Comparison of ENCODE assay signal across 8 cellular contexts in genomic region chr12:25250744-25251730, GRCh38. TPM values are rescaled to one million over a fixed set of nuclear protein-coding genes. Genes with fewer than 3 reads are reported as not detected.
DNase-seq lines count a peak whose midpoint lies in the region; ATAC-seq and TF ChIP-seq lines count a peak whose summit lies in the region.

KRAS (minus strand) TSS chr12:25250929.

- H4K20me1 ChIP-seq in PC-9 (ENCODE audit: insufficient read depth): 0 out of 2 replicates have a peak, but pooled peaks cover 4% of the 10 kb centered on the region

- H3K9me3 ChIP-seq in PC-9 (ENCODE audit: insufficient read depth, low read depth) (no peaks in the 10 kb centered on the region), mucosa of rectum (ENCODE audit: control insufficient read depth in 2 of 2, low read length in 2 of 2) (no peaks in the 10 kb centered on the region)

- H3K36me3 ChIP-seq in PC-9 (ENCODE audit: low read depth): no peaks in the 10 kb centered on the region
- no peaks in the 10 kb centered on the region for H3K36me3 ChIP-seq in mucosa of rectum (ENCODE audit: control insufficient read depth in 2 of 2, insufficient read depth in 2 of 2, low read length in 2 of 2)

- peak within 1 kb of the TSS; percentile 75 to 93 for H3K9ac ChIP-seq in mucosa of rectum (ENCODE audit: low read depth in 1 of 2, low read length in 2 of 2)

- H3K9me2 ChIP-seq in PC-9 (ENCODE audit: insufficient read depth): no peaks in the 10 kb centered on the region

- H3F3A ChIP-seq in PC-9 (ENCODE audit: insufficient read depth, low read depth): peaks cover 9% of the 10 kb centered on the region; the same call in 1 of the 2 replicates

- peak; percentile 54 for TF ChIP-seq POLR2A in erythroblast (IDR thresholded peaks at IDR 0.05; ENCODE audit: low read length)

- peaks cover 42% of the 10 kb centered on the region for H3K79me2 ChIP-seq in PC-9 (ENCODE audit: low read depth)

- intact Hi-C loops in PC-9 (cut with micrococcal nuclease; ENCODE audit: unreplicated experiment): loop anchor here (2.0 to 10.0 kb wide), 3 partner anchors 56 to 1441 kb away; partner anchors contain the start of genes DNAI7 and ETFRF1

- peak within 1 kb of the TSS; percentile 82 for H3K4me3 ChIP-seq in Jurkat, Clone E6-1 (ENCODE audit: low read length)
- H3K4me3 ChIP-seq in PC-9 (peak within 1 kb of the TSS; percentile 96), mucosa of rectum (ENCODE audit: low read length in 2 of 2) (peak within 1 kb of the TSS; percentile 79 to 96)

- ATAC-seq in GM21717 (IDR thresholded peaks at IDR 0.05; ENCODE audit: unreplicated experiment): peak; percentile 70

- H3K27me3 ChIP-seq in PC-9 (ENCODE audit: insufficient read depth, low read depth) (no peaks in the 10 kb centered on the region), mucosa of rectum (ENCODE audit: control insufficient read depth in 2 of 2, insufficient read depth in 2 of 2, low read length in 2 of 2) (no peaks in the 10 kb centered on the region)

- TSS peak; percentile 84 for BruUV-seq in PC-9 (replicated peaks; lab: Mats Ljungman, UMichigan)

- H3K4me1 ChIP-seq in PC-9 (replicated peaks; ENCODE audit: insufficient read depth): peaks cover 18% of the 10 kb centered on the region
- peaks cover 13 to 23% of the 10 kb centered on the region in 2 donors for H3K4me1 ChIP-seq in mucosa of rectum (ENCODE audit: control insufficient read depth in 2 of 2, insufficient read depth in 2 of 2, low read length in 2 of 2)

- CTCF ChIA-PET in PC-9 (lab: Charles Lee): interaction anchor here (0.6 to 1.0 kb wide), 5 partner anchors 10 to 466 kb away, joined by 3 to 5 read pairs (median 3); no protein-coding TSS in a partner anchor

- H3K27ac ChIP-seq in PC-9 (peak within 1 kb of the TSS; percentile 14; the same call in 1 of the 2 replicates), mucosa of rectum (ENCODE audit: low read depth in 2 of 2, low read length in 2 of 2) (peak within 1 kb of the TSS; percentile 90 to 93)

- POLR2A ChIA-PET in PC-9 (lab: Charles Lee; ENCODE audit: unreplicated experiment): interaction anchor here (0.5 to 0.9 kb wide), 9 partner anchors 17 to 1243 kb away, joined by 4 to 23 read pairs (median 7); no protein-coding TSS in a partner anchor

- peak within 1 kb of the TSS; percentile 97 for H3K4me2 ChIP-seq in PC-9

- no peak for TF ChIP-seq CTCF in PC-9 (conservative IDR thresholded peaks at IDR 0.05)

- DNase-seq in DMS153 treated with DMSO at 0.1 percent for 48 hours (lab: John Stamatoyannopoulos, UW; ENCODE audit: unreplicated experiment): peak; percentile 92
- peak; percentile 91 for DNase-seq in Jurkat, Clone E6-1 (ENCODE audit: low read depth, low spot score)
- peak; percentile 85 to 99 for DNase-seq in PC-9
- peak; percentile 88 for DNase-seq in activated T-cell treated with anti-CD3 and anti-CD28 coated beads, Interleukin-2, amount 50 U/mL, for 1 hour
- peak; percentile 96 to 98 for DNase-seq in erythroblast (lab: John Stamatoyannopoulos, UW)
- peak; percentile 72 to 80 for DNase-seq in stimulated activated CD8-positive, alpha-beta memory T cell treated with anti-CD3 and anti-CD28 coated beads, Interleukin-4, amount 100 ng/mL, for 4 hours (ENCODE audit: low read depth in 2 of 2, low spot score in 1 of 2)

- H2AFZ ChIP-seq in PC-9: peak within 1 kb of the TSS; percentile 91

RNA-seq across cellular contexts. Expression of gene KRAS, which starts in this region (rescaled TPM):
- 10.1 TPM for polyA plus RNA-seq in Jurkat, Clone E6-1 (2012; ENCODE audit: insufficient read depth, insufficient read length)
- total RNA-seq in PC-9 (2021): 34.0 and 40.0 TPM in 2 replicates

Comparison
In these comparisons a context has a peak if more than half of its experiments do, and no peak if none do; other contexts are left out.
1. Peak in every context shown above with its lines: DNase-seq, ATAC-seq, H3K4me3 ChIP-seq and H3K27ac ChIP-seq.